Comparison of ENCODE assay signal across 1 cellular context in genomic region chr16:3010510-3010909, GRCh38.
TF ChIP-seq lines count a peak whose summit lies in the region.

No MANE protein-coding gene starts in this region.

TF ChIP-seq in HepG2, 621 proteins besides CTCF, POLR2A, EP300 and RAD21:
- TF ChIP-seq HDAC2 (CRISPR knock-in tag; IDR thresholded peaks at IDR 0.05) (no peak), NCOR1 (IDR thresholded peaks at IDR 0.05; ENCODE audit: borderline replicate concordance, low read length) (no peak), ZSCAN5A (CRISPR knock-in tag; IDR thresholded peaks at IDR 0.05; ENCODE audit: borderline replicate concordance) (no peak)
